ENCODE assay signal across 12 cellular contexts in genomic region chr1:39755965-39756659, GRCh38.
"Had no signal": no experiment of that assay in that cellular context is flagged by ENCODE, and none has a peak within 500 bp of the region (broad histone marks: within the 10 kb centered on the region; RNA-seq: fewer than 3 reads in every experiment).

No MANE protein-coding gene starts in this region.

- ATAC-seq: esophagus mucosa, left colon, mucosa of descending colon had no signal

- H3K9me3 Mint-ChIP-seq: activated naive CD4-positive, alpha-beta T cell treated with anti-CD3 and anti-CD28 coated beads for 36 hours; nephron had no signal

- DNase-seq: activated CD4-positive, alpha-beta T cell treated with anti-CD3 and anti-CD28 coated beads, Interleukin-2, amount 50 U/mL, for 4 hours; activated CD4-positive, CD25-positive, alpha-beta regulatory T cell treated with anti-CD3 and anti-CD28 coated beads, Interleukin-2, amount 50 U/mL, for 72 hours; activated naive CD4-positive, alpha-beta T cell treated with anti-CD3 and anti-CD28 coated beads for 36 hours; caudate nucleus; left colon; mucosa of descending colon; sigmoid colon; stimulated activated CD4-positive, alpha-beta T cell treated with anti-CD3 and anti-CD28 coated beads, Interleukin-2, amount 100 ng/mL, for 24 hours; stimulated activated naive CD4-positive, alpha-beta T cell; testis had no signal

- H3K27ac Mint-ChIP-seq: activated naive CD4-positive, alpha-beta T cell treated with anti-CD3 and anti-CD28 coated beads for 36 hours; nephron had no signal

- H3K4me3 Mint-ChIP-seq: activated naive CD4-positive, alpha-beta T cell treated with anti-CD3 and anti-CD28 coated beads for 36 hours; nephron had no signal
